16 cellular contexts compared by ENCODE assay signal in the genomic region with DNA sequence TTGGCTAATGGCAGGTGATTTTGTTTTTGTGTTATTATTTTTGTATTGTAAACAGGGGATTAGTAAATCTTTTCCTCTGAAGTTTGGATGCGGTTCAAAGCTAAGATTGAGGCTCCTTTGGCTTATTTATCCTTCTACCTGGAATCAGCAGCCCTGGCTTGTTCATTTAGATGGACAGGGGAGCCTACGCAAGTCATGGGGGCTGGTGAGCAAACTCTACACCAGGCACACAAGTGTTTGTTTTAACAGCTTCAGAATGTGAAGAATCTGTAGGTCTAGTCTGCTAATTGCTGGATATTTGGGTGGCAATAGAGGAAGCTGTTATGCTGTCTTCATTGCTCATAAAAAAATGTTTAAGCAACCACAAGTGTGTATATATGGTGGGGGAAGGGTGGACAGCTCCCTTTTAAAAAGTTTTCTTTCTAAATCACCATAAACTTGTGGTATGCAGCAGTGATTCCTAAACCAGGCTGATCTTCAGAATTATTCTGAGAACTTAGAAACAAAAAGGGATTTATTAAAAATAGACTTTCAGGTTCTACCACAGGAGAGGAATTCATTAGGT. TPM values are rescaled to one million over a fixed set of nuclear protein-coding genes. Genes with fewer than 3 reads are reported as not detected.
DNase-seq lines count a peak whose midpoint lies in the region; ATAC-seq lines count a peak whose summit lies in the region.
"Had no signal": no experiment of that assay in that cellular context is flagged by ENCODE, and none has a peak within 500 bp of the region (broad histone marks: within the 10 kb centered on the region; RNA-seq: fewer than 3 reads in every experiment).

No MANE protein-coding gene starts in this region.

- H3K4me3 ChIP-seq in endocrine pancreas (ENCODE audit: control insufficient read depth, insufficient read depth, low read length) (peak overlapping the region; percentile 19), mucosa of stomach (ENCODE audit: low read length) (peak overlapping the region; percentile 12)
- no peak overlapping the region for H3K4me3 ChIP-seq in naive thymus-derived CD4-positive, alpha-beta T cell (ENCODE audit: low read length)

- no peaks in the 10 kb centered on the region for H3K36me3 Mint-ChIP-seq in naive thymus-derived CD4-positive, alpha-beta T cell
- no peaks in the 10 kb centered on the region for H3K36me3 Mint-ChIP-seq in T-helper 2 cell treated with Interferon-gamma antibody and Interleukin-4, amounts not matched to agents 5 μg/mL and 100 μg/mL, for 36 hours (ENCODE audit: low read depth)

- H3K9me3 ChIP-seq in endocrine pancreas (ENCODE audit: control insufficient read depth, low read length) (no peaks in the 10 kb centered on the region), mucosa of stomach (ENCODE audit: control insufficient read depth, low read length) (no peaks in the 10 kb centered on the region)
- H3K9me3 ChIP-seq in naive thymus-derived CD4-positive, alpha-beta T cell (ENCODE audit: control insufficient read depth in 2 of 3, low read length in 3 of 3), result no peaks in the 10 kb centered on the region

- peaks cover 13% of the 10 kb centered on the region for H3K4me1 ChIP-seq in endocrine pancreas (ENCODE audit: control insufficient read depth, insufficient read depth, low read length)
- peaks cover 24% of the 10 kb centered on the region for H3K4me1 ChIP-seq in mucosa of stomach (ENCODE audit: control insufficient read depth, insufficient read depth, low read length)
- no peaks in the 10 kb centered on the region for H3K4me1 ChIP-seq in naive thymus-derived CD4-positive, alpha-beta T cell (ENCODE audit: control insufficient read depth in 2 of 2, insufficient read depth in 2 of 2, low read length in 2 of 2)

- DNase-seq in Daoy (ENCODE audit: low read depth) (peak; percentile 33), M059J (ENCODE audit: low read depth) (peak; percentile 59), T1000 (lab: John Stamatoyannopoulos, UW) (no peak)
- DNase-seq in naive thymus-derived CD4-positive, alpha-beta T cell, result no peak
- no peak for DNase-seq in T-helper 2 cell treated with Interferon-gamma antibody and Interleukin-4, amounts not matched to agents 5 μg/mL and 100 μg/mL, for 36 hours (ENCODE audit: low spot score)
- no peak for DNase-seq in activated CD4-positive, CD25-positive, alpha-beta regulatory T cell treated with anti-CD3 and anti-CD28 coated beads, Interleukin-2, amount 50 U/mL, for 72 hours
- DNase-seq: activated CD8-positive, alpha-beta memory T cell treated with anti-CD3 and anti-CD28 coated beads for 24 hours; activated effector memory CD4-positive, alpha-beta T cell treated with anti-CD3 and anti-CD28 coated beads, Interleukin-2, amount 50 U/mL, for 16 hours; effector CD8-positive, alpha-beta T cell; kidney; NCI-H82; SHP77 treated with DMSO at 0.1 percent for 48 hours; stimulated activated CD4-positive, alpha-beta T cell treated with anti-CD3 and anti-CD28 coated beads, Interleukin-2, amount 100 ng/mL, for 48 hours had no signal

- no peak overlapping the region for H3K9ac ChIP-seq in endocrine pancreas (ENCODE audit: control insufficient read depth, insufficient read depth, low read length)
- no peak overlapping the region for H3K9ac ChIP-seq in mucosa of stomach (ENCODE audit: low read length)

- intact Hi-C loops in naive thymus-derived CD4-positive, alpha-beta T cell (cut with micrococcal nuclease), result no loop called here

- POLR2A ChIA-PET in naive thymus-derived CD4-positive, alpha-beta T cell (lab: Charles Lee), result no interaction called here

- H3K4me1 Mint-ChIP-seq in naive thymus-derived CD4-positive, alpha-beta T cell, result no peaks in the 10 kb centered on the region
- H3K4me1 Mint-ChIP-seq in T-helper 2 cell treated with Interferon-gamma antibody and Interleukin-4, amounts not matched to agents 5 μg/mL and 100 μg/mL, for 36 hours (ENCODE audit: low read depth), result no peaks in the 10 kb centered on the region

- no peak for ATAC-seq in naive thymus-derived CD4-positive, alpha-beta T cell

- no peaks in the 10 kb centered on the region for H3K36me3 ChIP-seq in endocrine pancreas (ENCODE audit: control insufficient read depth, insufficient read depth, low read length)
- no peaks in the 10 kb centered on the region for H3K36me3 ChIP-seq in mucosa of stomach (ENCODE audit: control insufficient read depth, insufficient read depth, low read length)
- H3K36me3 ChIP-seq in naive thymus-derived CD4-positive, alpha-beta T cell (ENCODE audit: control insufficient read depth in 2 of 3, insufficient read depth in 3 of 3, low read length in 3 of 3), result no peaks in the 10 kb centered on the region

- CTCF ChIA-PET in naive thymus-derived CD4-positive, alpha-beta T cell (lab: Charles Lee), result no interaction called here

- peaks cover 0 to 6% (median 0%) of the 10 kb centered on the region in 11 donors for H3K9me3 Mint-ChIP-seq in naive thymus-derived CD4-positive, alpha-beta T cell
- H3K9me3 Mint-ChIP-seq in T-helper 2 cell treated with Interferon-gamma antibody and Interleukin-4, amounts not matched to agents 5 μg/mL and 100 μg/mL, for 36 hours, result peaks cover 4% of the 10 kb centered on the region

- no peak overlapping the region for H3K4me3 Mint-ChIP-seq in naive thymus-derived CD4-positive, alpha-beta T cell
- no peak overlapping the region for H3K4me3 Mint-ChIP-seq in T-helper 2 cell treated with Interferon-gamma antibody and Interleukin-4, amounts not matched to agents 5 μg/mL and 100 μg/mL, for 36 hours

- no peak overlapping the region for H3K27ac ChIP-seq in naive thymus-derived CD4-positive, alpha-beta T cell (ENCODE audit: low read depth, low read length)
- H3K27ac ChIP-seq: C4-2B had no signal

- H3K27ac Mint-ChIP-seq in naive thymus-derived CD4-positive, alpha-beta T cell, result no peak overlapping the region
- no peak overlapping the region for H3K27ac Mint-ChIP-seq in T-helper 2 cell treated with Interferon-gamma antibody and Interleukin-4, amounts not matched to agents 5 μg/mL and 100 μg/mL, for 36 hours

- no peaks in the 10 kb centered on the region for H3K27me3 Mint-ChIP-seq in naive thymus-derived CD4-positive, alpha-beta T cell
- H3K27me3 Mint-ChIP-seq in T-helper 2 cell treated with Interferon-gamma antibody and Interleukin-4, amounts not matched to agents 5 μg/mL and 100 μg/mL, for 36 hours (ENCODE audit: low read depth), result no peaks in the 10 kb centered on the region

- H3K27me3 ChIP-seq in endocrine pancreas (ENCODE audit: control insufficient read depth, insufficient read depth, low read length) (no peaks in the 10 kb centered on the region), mucosa of stomach (ENCODE audit: control insufficient read depth, insufficient read depth, low read length) (no peaks in the 10 kb centered on the region)
- H3K27me3 ChIP-seq in naive thymus-derived CD4-positive, alpha-beta T cell (ENCODE audit: control insufficient read depth in 2 of 2, insufficient read depth in 2 of 2, low read length in 2 of 2), result no peaks in the 10 kb centered on the region

RNA-seq across cellular contexts. Expression of a gene that starts 20.7 kb away (rescaled TPM):
- 15.7 and 20.6 TPM in 2 replicates for total RNA-seq in Daoy (2014; rRNA removed; shearing (Covaris generic))
- total RNA-seq in M059J (2014; rRNA removed; shearing (Covaris generic)), result 6.6 and 17.8 TPM in 2 replicates
- total RNA-seq in naive thymus-derived CD4-positive, alpha-beta T cell, result 1 to 10 TPM in 2 of 5 experiments, under 1 TPM in 3; 0.11 to 3.2 (median 0.57) TPM
- under 1 TPM in 1 of 2 donors, not detected in 1; 0.48 TPM for polyA plus RNA-seq in naive thymus-derived CD4-positive, alpha-beta T cell

Comparison
In these comparisons a context has a peak if more than half of its experiments do, and no peak if none do; other contexts are left out.
1. DNase-seq: peak in Daoy (single experiment) and M059J (single experiment); none in T1000 (single experiment), naive thymus-derived CD4-positive, alpha-beta T cell (0 of 9), T-helper 2 cell treated with Interferon-gamma antibody and Interleukin-4, amounts not matched to agents 5 μg/mL and 100 μg/mL, for 36 hours (single experiment) and activated CD4-positive, CD25-positive, alpha-beta regulatory T cell treated with anti-CD3 and anti-CD28 coated beads, Interleukin-2, amount 50 U/mL, for 72 hours (single experiment).